29 cellular contexts compared by ENCODE assay signal in the genomic region with DNA sequence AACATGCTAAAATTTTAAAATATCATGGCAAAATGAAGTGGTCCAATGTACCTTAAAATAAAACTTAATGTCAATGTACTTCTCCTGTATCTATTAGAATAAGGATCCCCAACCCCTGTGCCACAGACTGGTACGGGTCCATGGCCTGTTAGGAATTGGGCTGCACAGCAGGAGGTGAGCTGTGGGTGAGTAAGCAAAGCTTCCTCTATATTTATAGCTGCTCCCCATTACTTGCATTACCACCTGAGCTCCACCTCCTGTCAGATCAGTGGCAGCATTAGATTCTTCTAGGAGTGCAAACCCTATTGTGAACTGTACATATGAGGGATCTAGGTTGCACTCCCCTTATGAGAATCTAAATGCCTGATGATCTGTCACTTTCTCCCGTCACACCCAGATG.
A peak's percentile ranks its signal among the peaks of the same experiment; 100 is the strongest.
DNase-seq lines count a peak whose midpoint lies in the region; ATAC-seq and TF ChIP-seq lines count a peak whose summit lies in the region.
"Had no signal": no experiment of that assay in that cellular context is flagged by ENCODE, and none has a peak within 500 bp of the region (broad histone marks: within the 10 kb centered on the region; RNA-seq: fewer than 3 reads in every experiment).

No MANE protein-coding gene starts in this region.

- dilution Hi-C loops in mammary epithelial cell (cut with HindIII; ENCODE audit: low sequenced_read_pairs) = loop anchor here (5.0 kb wide), 1 partner anchor 49 kb away; no protein-coding TSS in a partner anchor

- no peaks in the 10 kb centered on the region for H3K9me3 ChIP-seq in mammary epithelial cell (replicated peaks; ENCODE audit: insufficient read depth, low read length)
- no peaks in the 10 kb centered on the region for H3K9me3 ChIP-seq in skeletal muscle tissue (ENCODE audit: control insufficient read depth in 3 of 3, low read length in 3 of 3)
- H3K9me3 ChIP-seq: adrenal gland, body of pancreas, MG63, neutrophil, vagina had no signal

- BruUV-seq in mammary epithelial cell (replicated peaks; lab: Mats Ljungman, UMichigan) = no TSS peak

- no peak overlapping the region for H3K4me3 ChIP-seq in mammary epithelial cell (replicated peaks in 1 of 3; ENCODE audit: insufficient read depth in 1 of 3, low read depth in 2 of 3, low read length in 3 of 3)
- no peak overlapping the region for H3K4me3 ChIP-seq in skeletal muscle tissue (ENCODE audit: low read length in 3 of 3)
- H3K4me3 ChIP-seq: adrenal gland, body of pancreas, K562, MG63, SK-N-MC, vagina had no signal

- H3K27me3 ChIP-seq in mammary epithelial cell (ENCODE audit: insufficient read depth, low read length) (peaks cover 12% of the 10 kb centered on the region), skeletal muscle tissue (ENCODE audit: control insufficient read depth in 3 of 3, insufficient read depth in 3 of 3, low read length in 3 of 3) (no peaks in the 10 kb centered on the region)
- H3K27me3 ChIP-seq: adrenal gland, body of pancreas, MG63, neutrophil, vagina had no signal

- H3K27ac Mint-ChIP-seq in naive thymus-derived CD8-positive, alpha-beta T cell = peak overlapping the region in 4 of 10 donors; percentile 5 to 83 (median 56)
- H3K27ac Mint-ChIP-seq: CD8-positive, alpha-beta T cell; stimulated activated naive CD8-positive, alpha-beta T cell treated with anti-CD3 and anti-CD28 coated beads, Interleukin-15, Interleukin-2, amounts not matched to agents 100 ng/mL and 50 ng/mL, for 24 hours; T-helper 1 cell treated with Interleukin-12 subunit alpha and Interleukin-12 subunit beta and Interleukin-4 antibody, amounts not matched to agents 30 μg/mL and 1 μg/mL, for 36 hours had no signal

- intact Hi-C loops in mammary epithelial cell (cut with micrococcal nuclease) = no loop called here

- no peak for ATAC-seq in naive thymus-derived CD8-positive, alpha-beta T cell
- ATAC-seq: body of pancreas; CD8-positive, alpha-beta T cell; K562; left colon had no signal

- no peak overlapping the region for H3K9ac ChIP-seq in mammary epithelial cell (ENCODE audit: insufficient read depth, low read length)
- H3K9ac ChIP-seq in skeletal muscle tissue (ENCODE audit: low read depth in 1 of 3, low read length in 3 of 3) = no peak overlapping the region

- H3K4me1 ChIP-seq in mammary epithelial cell (ENCODE audit: insufficient read depth, low read length) (no peaks in the 10 kb centered on the region), skeletal muscle tissue (ENCODE audit: control insufficient read depth in 3 of 3, insufficient read depth in 3 of 3, low read length in 3 of 3) (peaks cover 0 to 2% (median 0%) of the 10 kb centered on the region in 3 donors)
- H3K4me1 ChIP-seq: adrenal gland, vagina had no signal

- in situ Hi-C loops in mammary epithelial cell (cut with MboI; ENCODE audit: low sequenced_read_pairs in 2 of 2) = no loop called here

- H3K4me1 Mint-ChIP-seq in naive thymus-derived CD8-positive, alpha-beta T cell = peaks cover 11 to 28% (median 25%) of the 10 kb centered on the region in 4 donors

- no peak overlapping the region for H3K27ac ChIP-seq in mammary epithelial cell (ENCODE audit: insufficient read depth, low read depth, low read length)
- H3K27ac ChIP-seq in skeletal muscle tissue (ENCODE audit: low read depth, low read length) = peak overlapping the region; percentile 5
- H3K27ac ChIP-seq: 22Rv1, adrenal gland, epithelial cell of prostate, neutrophil, SK-N-MC, vagina had no signal

- H3K36me3 ChIP-seq in mammary epithelial cell (ENCODE audit: insufficient read depth, low read length) (no peaks in the 10 kb centered on the region), skeletal muscle tissue (ENCODE audit: control insufficient read depth in 3 of 3, insufficient read depth in 3 of 3, low read length in 3 of 3) (peaks cover 0 to 10% (median 3%) of the 10 kb centered on the region in 3 donors)
- H3K36me3 ChIP-seq: adrenal gland, MG63, neutrophil, vagina had no signal

- no peak for TF ChIP-seq CTCF in mammary epithelial cell (conservative IDR thresholded peaks at IDR 0.05 in 1 of 2, IDR thresholded peaks at IDR 0.05 in 1 of 2; ENCODE audit: extremely low read depth in 1 of 2, insufficient read depth in 1 of 2, low read depth in 1 of 2, low read length in 2 of 2)

- no peak overlapping the region for H3K4me2 ChIP-seq in mammary epithelial cell (ENCODE audit: insufficient read depth, low read depth, low read length)

- no peak overlapping the region for H2AFZ ChIP-seq in mammary epithelial cell (ENCODE audit: low read depth, low read length)

- H3K9me3 Mint-ChIP-seq in naive thymus-derived CD8-positive, alpha-beta T cell = no peaks in the 10 kb centered on the region
- H3K9me3 Mint-ChIP-seq: CD8-positive, alpha-beta T cell; T-helper 1 cell treated with Interleukin-12 subunit alpha and Interleukin-12 subunit beta and Interleukin-4 antibody, amounts not matched to agents 30 μg/mL and 1 μg/mL, for 36 hours had no signal

- no peaks in the 10 kb centered on the region for H3K27me3 Mint-ChIP-seq in naive thymus-derived CD8-positive, alpha-beta T cell
- H3K27me3 Mint-ChIP-seq: stimulated activated naive CD8-positive, alpha-beta T cell treated with anti-CD3 and anti-CD28 coated beads, Interleukin-15, Interleukin-2, amounts not matched to agents 100 ng/mL and 50 ng/mL, for 24 hours had no signal

- no peaks in the 10 kb centered on the region for H4K20me1 ChIP-seq in mammary epithelial cell (ENCODE audit: insufficient read depth, low read length)

- peak overlapping the region in 4 of 10 donors; percentile 37 to 60 (median 48) for H3K4me3 Mint-ChIP-seq in naive thymus-derived CD8-positive, alpha-beta T cell
- H3K4me3 Mint-ChIP-seq: stimulated activated naive CD8-positive, alpha-beta T cell treated with anti-CD3 and anti-CD28 coated beads, Interleukin-15, Interleukin-2, amounts not matched to agents 100 ng/mL and 50 ng/mL, for 24 hours; T-helper 1 cell treated with Interleukin-12 subunit alpha and Interleukin-12 subunit beta and Interleukin-4 antibody, amounts not matched to agents 30 μg/mL and 1 μg/mL, for 36 hours had no signal

- 63% methylated on average over 2 of the region's 2 CpGs for WGBS in mammary epithelial cell (ENCODE audit: low coverage, missing lambda C conversion rate)

- H3K36me3 Mint-ChIP-seq in naive thymus-derived CD8-positive, alpha-beta T cell = peaks cover 0 to 18% (median 11%) of the 10 kb centered on the region in 3 donors

- CTCF ChIA-PET in mammary epithelial cell (lab: Charles Lee; ENCODE audit: low non-redundant PET) = no interaction called here

- peak; percentile 20 for DNase-seq in NCI-H82 (lab: John Stamatoyannopoulos, UW)
- DNase-seq in NCI-H82 treated with DMSO at 0.1 percent for 48 hours (lab: John Stamatoyannopoulos, UW; ENCODE audit: unreplicated experiment) = no peak
- peak; percentile 12 for DNase-seq in M059J (ENCODE audit: low read depth)
- DNase-seq in mammary epithelial cell = peak; percentile 26
- DNase-seq in naive thymus-derived CD8-positive, alpha-beta T cell = no peak
- no peak for DNase-seq in central memory CD4-positive, alpha-beta T cell
- no peak for DNase-seq in EL
- DNase-seq: activated CD8-positive, alpha-beta memory T cell treated with anti-CD3 and anti-CD28 coated beads for 24 hours; activated gamma-delta T cell; adrenal gland; CD8-positive, alpha-beta T cell; H7; left colon; mesenchymal stem cell; MG63; NCI-H1105 treated with DMSO at 0.1 percent for 48 hours; NCI-H2029 treated with DMSO at 0.1 percent for 48 hours; NCI-H226; NCI-H748 treated with DMSO at 0.1 percent for 48 hours had no signal

- no peaks in the 10 kb centered on the region for H3K79me2 ChIP-seq in mammary epithelial cell (ENCODE audit: insufficient read depth, low read length)

- POLR2A ChIA-PET in naive thymus-derived CD8-positive, alpha-beta T cell (lab: Charles Lee) = interaction anchor here (1.9 kb wide), 1 partner anchor 86 kb away, joined by 6 read pairs; a partner anchor contains a TSS

Comparison
In these comparisons a context has a peak if more than half of its experiments do, and no peak if none do; other contexts are left out.
1. DNase-seq: peak in NCI-H82 (single experiment), M059J (single experiment) and mammary epithelial cell (single experiment); none in NCI-H82 treated with DMSO at 0.1 percent for 48 hours (single experiment), naive thymus-derived CD8-positive, alpha-beta T cell (0 of 10), central memory CD4-positive, alpha-beta T cell (single experiment) and EL (single experiment).